ENCODE assay signal across 2 cellular contexts in the genomic region with DNA sequence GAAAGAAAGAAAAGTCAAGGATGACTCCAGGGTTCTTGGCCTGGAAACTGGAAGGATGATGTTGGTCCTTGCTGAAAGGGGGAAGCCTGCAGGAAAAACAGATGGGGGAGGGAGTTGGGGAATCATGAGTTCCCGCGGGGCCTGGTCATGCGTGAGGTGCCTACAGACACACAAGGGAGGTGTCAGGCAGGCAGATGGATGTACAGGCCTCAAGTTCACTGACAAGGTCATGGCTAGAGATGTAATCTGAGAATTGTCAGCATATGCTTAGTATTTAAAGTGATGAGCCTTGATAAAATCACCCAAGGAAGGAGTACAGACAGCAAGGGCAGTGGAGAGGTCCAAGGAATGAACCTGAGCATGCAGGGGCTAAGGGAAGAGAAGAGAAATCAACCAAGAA.
A peak's percentile ranks its signal among the peaks of the same experiment; 100 is the strongest.
TF ChIP-seq lines count a peak whose summit lies in the region.

No MANE protein-coding gene starts in this region.

TF ChIP-seq in GM23338, 12 proteins besides CTCF, POLR2A, EP300 and RAD21 (continues in another document):
- TF ChIP-seq ZNF462 (CRISPR knock-in tag; IDR thresholded peaks at IDR 0.05) (no peak), EZH2phosphoT487 (IDR thresholded peaks at IDR 0.05; ENCODE audit: unreplicated experiment) (no peak), CREB1 (CRISPR knock-in tag; IDR thresholded peaks at IDR 0.05; ENCODE audit: low read depth) (no peak), ZNF331 (CRISPR knock-in tag; IDR thresholded peaks at IDR 0.05; ENCODE audit: low read depth) (no peak), JUNB (IDR thresholded peaks at IDR 0.05; ENCODE audit: unreplicated experiment) (no peak), NANOG (IDR thresholded peaks at IDR 0.05; ENCODE audit: borderline replicate concordance) (no peak), ZNF114 (CRISPR knock-in tag; IDR thresholded peaks at IDR 0.05) (no peak), STAT1 (IDR thresholded peaks at IDR 0.05; ENCODE audit: unreplicated experiment) (no peak), EZH2 (IDR thresholded peaks at IDR 0.05; ENCODE audit: low read depth, unreplicated experiment) (no peak)
- TF ChIP-seq, protein P1, sequence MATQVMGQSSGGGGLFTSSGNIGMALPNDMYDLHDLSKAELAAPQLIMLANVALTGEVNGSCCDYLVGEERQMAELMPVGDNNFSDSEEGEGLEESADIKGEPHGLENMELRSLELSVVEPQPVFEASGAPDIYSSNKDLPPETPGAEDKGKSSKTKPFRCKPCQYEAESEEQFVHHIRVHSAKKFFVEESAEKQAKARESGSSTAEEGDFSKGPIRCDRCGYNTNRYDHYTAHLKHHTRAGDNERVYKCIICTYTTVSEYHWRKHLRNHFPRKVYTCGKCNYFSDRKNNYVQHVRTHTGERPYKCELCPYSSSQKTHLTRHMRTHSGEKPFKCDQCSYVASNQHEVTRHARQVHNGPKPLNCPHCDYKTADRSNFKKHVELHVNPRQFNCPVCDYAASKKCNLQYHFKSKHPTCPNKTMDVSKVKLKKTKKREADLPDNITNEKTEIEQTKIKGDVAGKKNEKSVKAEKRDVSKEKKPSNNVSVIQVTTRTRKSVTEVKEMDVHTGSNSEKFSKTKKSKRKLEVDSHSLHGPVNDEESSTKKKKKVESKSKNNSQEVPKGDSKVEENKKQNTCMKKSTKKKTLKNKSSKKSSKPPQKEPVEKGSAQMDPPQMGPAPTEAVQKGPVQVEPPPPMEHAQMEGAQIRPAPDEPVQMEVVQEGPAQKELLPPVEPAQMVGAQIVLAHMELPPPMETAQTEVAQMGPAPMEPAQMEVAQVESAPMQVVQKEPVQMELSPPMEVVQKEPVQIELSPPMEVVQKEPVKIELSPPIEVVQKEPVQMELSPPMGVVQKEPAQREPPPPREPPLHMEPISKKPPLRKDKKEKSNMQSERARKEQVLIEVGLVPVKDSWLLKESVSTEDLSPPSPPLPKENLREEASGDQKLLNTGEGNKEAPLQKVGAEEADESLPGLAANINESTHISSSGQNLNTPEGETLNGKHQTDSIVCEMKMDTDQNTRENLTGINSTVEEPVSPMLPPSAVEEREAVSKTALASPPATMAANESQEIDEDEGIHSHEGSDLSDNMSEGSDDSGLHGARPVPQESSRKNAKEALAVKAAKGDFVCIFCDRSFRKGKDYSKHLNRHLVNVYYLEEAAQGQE (IDR thresholded peaks at IDR 0.05; ENCODE audit: unreplicated experiment) = no peak

TF ChIP-seq in K562, 482 proteins besides CTCF, POLR2A, EP300 and RAD21:
- TF ChIP-seq KAT8 (IDR thresholded peaks at IDR 0.05; ENCODE audit: low read depth) (no peak), ESRRA (IDR thresholded peaks at IDR 0.05; ENCODE audit: borderline replicate concordance, low read depth) (peak; percentile 57; the same call in 1 of the 2 replicates), ERF (CRISPR knock-in tag; IDR thresholded peaks at IDR 0.05) (no peak)
- TF ChIP-seq, protein P2, sequence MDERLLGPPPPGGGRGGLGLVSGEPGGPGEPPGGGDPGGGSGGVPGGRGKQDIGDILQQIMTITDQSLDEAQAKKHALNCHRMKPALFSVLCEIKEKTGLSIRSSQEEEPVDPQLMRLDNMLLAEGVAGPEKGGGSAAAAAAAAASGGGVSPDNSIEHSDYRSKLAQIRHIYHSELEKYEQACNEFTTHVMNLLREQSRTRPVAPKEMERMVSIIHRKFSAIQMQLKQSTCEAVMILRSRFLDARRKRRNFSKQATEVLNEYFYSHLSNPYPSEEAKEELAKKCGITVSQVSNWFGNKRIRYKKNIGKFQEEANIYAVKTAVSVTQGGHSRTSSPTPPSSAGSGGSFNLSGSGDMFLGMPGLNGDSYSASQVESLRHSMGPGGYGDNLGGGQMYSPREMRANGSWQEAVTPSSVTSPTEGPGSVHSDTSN (CRISPR knock-in tag; IDR thresholded peaks at IDR 0.05; ENCODE audit: low read depth) = no peak
- TF ChIP-seq, protein P2 (tag; conservative IDR thresholded peaks at IDR 0.05; ENCODE audit: low read depth) = no peak
